ENCODE assay signal across 12 cellular contexts in genomic region chr1:85047144-85047471, GRCh38. TPM values are rescaled to one million over a fixed set of nuclear protein-coding genes. Genes with fewer than 3 reads are reported as not detected.
DNase-seq lines count a peak whose midpoint lies in the region; ATAC-seq, FAIRE-seq and TF ChIP-seq lines count a peak whose summit lies in the region.
"Had no signal": no experiment of that assay in that cellular context is flagged by ENCODE, and none has a peak within 500 bp of the region (broad histone marks: within the 10 kb centered on the region; RNA-seq: fewer than 3 reads in every experiment).

No MANE protein-coding gene starts in this region.

- H4K20me1 ChIP-seq in astrocyte (ENCODE audit: insufficient read depth, low read length) = no peaks in the 10 kb centered on the region

- H3K9me3 ChIP-seq in astrocyte (ENCODE audit: insufficient read depth, low read depth, low read length) = no peaks in the 10 kb centered on the region
- H3K9me3 ChIP-seq: SJSA1 had no signal

- TF ChIP-seq CTCF in CD14-positive monocyte (IDR thresholded peaks at IDR 0.05) (no peak), astrocyte (IDR thresholded peaks at IDR 0.05; ENCODE audit: insufficient read depth, low read depth, low read length) (no peak)

- H3K4me1 ChIP-seq in astrocyte (ENCODE audit: insufficient read depth, low read length) = no peaks in the 10 kb centered on the region

- peaks cover 74 to 85% (median 74%) of the 10 kb centered on the region in 3 donors for H3K27me3 Mint-ChIP-seq in CD14-positive monocyte (ENCODE audit: low read depth in 3 of 3)
- peaks cover 46% of the 10 kb centered on the region for H3K27me3 Mint-ChIP-seq in astrocyte (ENCODE audit: low read depth, unreplicated experiment)
- H3K27me3 Mint-ChIP-seq in naive B cell = peaks cover 61 to 80% (median 68%) of the 10 kb centered on the region in 3 donors

- H3K36me3 ChIP-seq in astrocyte (ENCODE audit: insufficient read depth, low read length) = no peaks in the 10 kb centered on the region
- H3K36me3 ChIP-seq: SJSA1 had no signal

- no peaks in the 10 kb centered on the region for H3K79me2 ChIP-seq in astrocyte (ENCODE audit: insufficient read depth, low read length)

- H3K4me3 Mint-ChIP-seq in CD14-positive monocyte (peak overlapping the region; percentile 47 to 88), astrocyte (ENCODE audit: unreplicated experiment) (peak overlapping the region; percentile 47), naive B cell (peak overlapping the region in 7 of 8 donors; percentile 14 to 82 (median 71))

- peaks cover 0 to 12% (median 1%) of the 10 kb centered on the region in 7 donors for H3K9me3 Mint-ChIP-seq in CD14-positive monocyte
- H3K9me3 Mint-ChIP-seq in astrocyte (ENCODE audit: unreplicated experiment) = no peaks in the 10 kb centered on the region
- H3K9me3 Mint-ChIP-seq in naive B cell = no peaks in the 10 kb centered on the region

- ATAC-seq in naive B cell (ENCODE audit: low read depth in 2 of 2) (no peak), HG02885 (IDR thresholded peaks at IDR 0.05; ENCODE audit: poor library complexity, unreplicated experiment) (no peak), GM19455 (IDR thresholded peaks at IDR 0.05; ENCODE audit: unreplicated experiment) (no peak), GM19395 (IDR thresholded peaks at IDR 0.05; ENCODE audit: unreplicated experiment) (no peak), GM18873 (IDR thresholded peaks at IDR 0.05; ENCODE audit: low FRiP score, unreplicated experiment) (no peak)

- peak overlapping the region; percentile 42 for H2AFZ ChIP-seq in astrocyte (ENCODE audit: low read depth, low read length)

- H3K27ac Mint-ChIP-seq in CD14-positive monocyte = no peak overlapping the region
- H3K27ac Mint-ChIP-seq in astrocyte (ENCODE audit: unreplicated experiment) = no peak overlapping the region
- no peak overlapping the region for H3K27ac Mint-ChIP-seq in naive B cell

- H3K36me3 Mint-ChIP-seq in CD14-positive monocyte = peaks cover 0 to 4% of the 10 kb centered on the region in 2 donors
- H3K36me3 Mint-ChIP-seq in astrocyte (ENCODE audit: low read depth, unreplicated experiment) = no peaks in the 10 kb centered on the region
- H3K36me3 Mint-ChIP-seq in naive B cell = no peaks in the 10 kb centered on the region

- FAIRE-seq in astrocyte (lab: Jason Lieb, UNC) = no peak
- FAIRE-seq: GM18507 had no signal

- peaks cover 69% of the 10 kb centered on the region for H3K27me3 ChIP-seq in astrocyte (ENCODE audit: insufficient read depth, low read length)

- H3K9ac ChIP-seq in astrocyte (ENCODE audit: low read length) = no peak overlapping the region

- H3K4me1 Mint-ChIP-seq in CD14-positive monocyte (peaks cover 10% of the 10 kb centered on the region), astrocyte (ENCODE audit: low read depth, unreplicated experiment) (no peaks in the 10 kb centered on the region), naive B cell (peaks cover 0 to 12% (median 12%) of the 10 kb centered on the region in 3 donors)

- no peak for DNase-seq in CD14-positive monocyte (ENCODE audit: low spot score)
- DNase-seq in astrocyte (ENCODE audit: low read depth) = no peak
- no peak for DNase-seq in naive B cell
- DNase-seq: foreskin melanocyte had no signal

- H3K4me2 ChIP-seq in astrocyte (ENCODE audit: low read length) = peak overlapping the region; percentile 79

- intact Hi-C loops in CD14-positive monocyte (cut with micrococcal nuclease) = no loop called here

- no peak overlapping the region for H3K27ac ChIP-seq in astrocyte (ENCODE audit: low read depth, low read length)
- H3K27ac ChIP-seq: SJSA1 had no signal

- H3K4me3 ChIP-seq in GM08714 (ENCODE audit: low read length) (peak overlapping the region; percentile 65; the same call in 1 of the 2 replicates), astrocyte (ENCODE audit: insufficient read depth, low read depth, low read length) (no peak overlapping the region)
- H3K4me3 ChIP-seq: SJSA1 had no signal

RNA-seq across cellular contexts. Expression of gene MCOLN3, which starts 1.2 kb away (rescaled TPM):
- polyA plus RNA-seq in CD14-positive monocyte = not detected
- 0.41 and 0.75 TPM in 2 replicates for total RNA-seq in astrocyte
- not detected for polyA plus RNA-seq in naive B cell (ENCODE audit: low read depth in 6 of 6)

RNA-seq across cellular contexts. Expression of gene MCOLN2, which starts 50.2 kb away (rescaled TPM):
- polyA plus RNA-seq in CD14-positive monocyte (1 to 10 TPM in 1 of 2 donors, under 1 TPM in 1; 0.51 to 1.1 TPM), naive B cell (ENCODE audit: low read depth in 6 of 6) (1 to 10 TPM in 4 of 6 donors, under 1 TPM in 2; 0.43 to 4.1 (median 1.5) TPM)
- total RNA-seq in astrocyte = 1.4 and 1.6 TPM in 2 replicates
- total RNA-seq: cerebellum had no signal
